9 cellular contexts compared by ENCODE assay signal in genomic region chr1:31798433-31799195, GRCh38. TPM values are rescaled to one million over a fixed set of nuclear protein-coding genes. Genes with fewer than 3 reads are reported as not detected.
DNase-seq lines count a peak whose midpoint lies in the region; ATAC-seq and TF ChIP-seq lines count a peak whose summit lies in the region.
"Had no signal": no experiment of that assay in that cellular context is flagged by ENCODE, and none has a peak within 500 bp of the region (broad histone marks: within the 10 kb centered on the region; RNA-seq: fewer than 3 reads in every experiment).

No MANE protein-coding gene starts in this region.

- no peak overlapping the region for H3K4me3 Mint-ChIP-seq in activated naive CD8-positive, alpha-beta T cell treated with anti-CD3 and anti-CD28 coated beads, Interleukin-2, amount 50 U/mL, for 24 hours
- H3K4me3 Mint-ChIP-seq in T-helper 2 cell treated with Interferon-gamma antibody and Interleukin-4, amounts not matched to agents 5 μg/mL and 100 μg/mL, for 36 hours, result no peak overlapping the region
- H3K4me3 Mint-ChIP-seq: IgD-negative memory B cell had no signal

- H3K36me3 Mint-ChIP-seq in activated naive CD8-positive, alpha-beta T cell treated with anti-CD3 and anti-CD28 coated beads, Interleukin-2, amount 50 U/mL, for 24 hours (ENCODE audit: low read depth), result no peaks in the 10 kb centered on the region
- H3K36me3 Mint-ChIP-seq in T-helper 2 cell treated with Interferon-gamma antibody and Interleukin-4, amounts not matched to agents 5 μg/mL and 100 μg/mL, for 36 hours (ENCODE audit: low read depth), result no peaks in the 10 kb centered on the region
- H3K36me3 Mint-ChIP-seq: IgD-negative memory B cell had no signal

- peaks cover 12% of the 10 kb centered on the region for H3K4me1 Mint-ChIP-seq in activated naive CD8-positive, alpha-beta T cell treated with anti-CD3 and anti-CD28 coated beads, Interleukin-2, amount 50 U/mL, for 24 hours
- peaks cover 7% of the 10 kb centered on the region for H3K4me1 Mint-ChIP-seq in T-helper 2 cell treated with Interferon-gamma antibody and Interleukin-4, amounts not matched to agents 5 μg/mL and 100 μg/mL, for 36 hours (ENCODE audit: low read depth)

- H3K4me3 ChIP-seq in ACC112 (ENCODE audit: low read depth, low read length) (peak overlapping the region; percentile 90), left lung (peak overlapping the region in 1 of 2 donors; percentile 16)

- no peak overlapping the region for H3K27ac Mint-ChIP-seq in activated naive CD8-positive, alpha-beta T cell treated with anti-CD3 and anti-CD28 coated beads, Interleukin-2, amount 50 U/mL, for 24 hours
- H3K27ac Mint-ChIP-seq in T-helper 2 cell treated with Interferon-gamma antibody and Interleukin-4, amounts not matched to agents 5 μg/mL and 100 μg/mL, for 36 hours, result no peak overlapping the region
- H3K27ac Mint-ChIP-seq: IgD-negative memory B cell had no signal

- H3K27me3 ChIP-seq in ACC112 (ENCODE audit: insufficient read depth, low read length) (no peaks in the 10 kb centered on the region), left lung (peaks cover 0 to 36% of the 10 kb centered on the region in 2 donors)

- H2AFZ ChIP-seq in ACC112 (ENCODE audit: low read length, unreplicated experiment), result peak overlapping the region; percentile 9

- no peaks in the 10 kb centered on the region for H3K9me3 ChIP-seq in left lung

- ATAC-seq in activated naive CD8-positive, alpha-beta T cell treated with anti-CD3 and anti-CD28 coated beads, Interleukin-2, amount 50 U/mL, for 24 hours, result peak; percentile 84
- ATAC-seq in left lung, result peak; percentile 80
- no peak for ATAC-seq in HG03196 (IDR thresholded peaks at IDR 0.05; ENCODE audit: unreplicated experiment)
- no peak for ATAC-seq in GM19467 (IDR thresholded peaks at IDR 0.05; ENCODE audit: unreplicated experiment)
- no peak for ATAC-seq in HG02981 (IDR thresholded peaks at IDR 0.05; ENCODE audit: unreplicated experiment)

- H3K27ac ChIP-seq in ACC112 (ENCODE audit: low read depth, low read length), result peak overlapping the region; percentile 87
- H3K27ac ChIP-seq in left lung, result no peak overlapping the region

- H3K79me2 ChIP-seq in ACC112 (ENCODE audit: control insufficient read depth, insufficient read depth, low read length, unreplicated experiment), result peaks cover 36% of the 10 kb centered on the region

- no peak for TF ChIP-seq CTCF in left lung (IDR thresholded peaks at IDR 0.05)

- peak; percentile 87 for DNase-seq in H4 (ENCODE audit: low spot score)
- peak; percentile 24 for DNase-seq in activated naive CD8-positive, alpha-beta T cell treated with anti-CD3 and anti-CD28 coated beads, Interleukin-2, amount 50 U/mL, for 24 hours
- peak in 1 of 2 donors; percentile 63 for DNase-seq in left lung
- DNase-seq in T-helper 2 cell treated with Interferon-gamma antibody and Interleukin-4, amounts not matched to agents 5 μg/mL and 100 μg/mL, for 36 hours (ENCODE audit: low spot score), result no peak

- H3K9me3 Mint-ChIP-seq in activated naive CD8-positive, alpha-beta T cell treated with anti-CD3 and anti-CD28 coated beads, Interleukin-2, amount 50 U/mL, for 24 hours, result no peaks in the 10 kb centered on the region
- H3K9me3 Mint-ChIP-seq in T-helper 2 cell treated with Interferon-gamma antibody and Interleukin-4, amounts not matched to agents 5 μg/mL and 100 μg/mL, for 36 hours, result no peaks in the 10 kb centered on the region
- H3K9me3 Mint-ChIP-seq: IgD-negative memory B cell had no signal

- H3K4me1 ChIP-seq in ACC112 (ENCODE audit: control insufficient read depth, insufficient read depth, low read length, unreplicated experiment) (peaks cover 39% of the 10 kb centered on the region), left lung (peaks cover 0 to 3% of the 10 kb centered on the region in 2 donors)

- H3K36me3 ChIP-seq in ACC112 (ENCODE audit: insufficient read depth, low read length) (peaks cover 4% of the 10 kb centered on the region; the same call in 1 of the 2 replicates), left lung (no peaks in the 10 kb centered on the region)

- intact Hi-C loops in left lung (cut with DNase I), result loop anchor here (10.0 kb wide), 2 partner anchors 134 to 166 kb away; no protein-coding TSS in a partner anchor

- no peaks in the 10 kb centered on the region for H3K27me3 Mint-ChIP-seq in activated naive CD8-positive, alpha-beta T cell treated with anti-CD3 and anti-CD28 coated beads, Interleukin-2, amount 50 U/mL, for 24 hours
- H3K27me3 Mint-ChIP-seq in T-helper 2 cell treated with Interferon-gamma antibody and Interleukin-4, amounts not matched to agents 5 μg/mL and 100 μg/mL, for 36 hours (ENCODE audit: low read depth), result peaks cover 17% of the 10 kb centered on the region

RNA-seq across cellular contexts. Expression of gene SPOCD1, which starts 17.2 kb away (rescaled TPM):
- 3.6 and 9.9 TPM in 2 replicates for total RNA-seq in H4 (2014; rRNA removed; shearing (Covaris generic))
- total RNA-seq in left lung, result 10 to 100 TPM in 1 of 2 donors, 1 to 10 TPM in 1; 7.8 to 10.9 TPM

RNA-seq across cellular contexts. Expression of gene ADGRB2, which starts 34.5 kb away (rescaled TPM):
- total RNA-seq in H4 (2014; rRNA removed; shearing (Covaris generic)), result 2.4 and 3.5 TPM in 2 replicates
- 1 to 10 TPM; 1.8 to 6.4 TPM for total RNA-seq in left lung

Comparison
In these comparisons a context has a peak if more than half of its experiments do, and no peak if none do; other contexts are left out.
1. ATAC-seq: peak in activated naive CD8-positive, alpha-beta T cell treated with anti-CD3 and anti-CD28 coated beads, Interleukin-2, amount 50 U/mL, for 24 hours (single experiment) and left lung (single experiment); none in HG03196 (single experiment), GM19467 (single experiment) and HG02981 (single experiment).